In the genomic region with DNA sequence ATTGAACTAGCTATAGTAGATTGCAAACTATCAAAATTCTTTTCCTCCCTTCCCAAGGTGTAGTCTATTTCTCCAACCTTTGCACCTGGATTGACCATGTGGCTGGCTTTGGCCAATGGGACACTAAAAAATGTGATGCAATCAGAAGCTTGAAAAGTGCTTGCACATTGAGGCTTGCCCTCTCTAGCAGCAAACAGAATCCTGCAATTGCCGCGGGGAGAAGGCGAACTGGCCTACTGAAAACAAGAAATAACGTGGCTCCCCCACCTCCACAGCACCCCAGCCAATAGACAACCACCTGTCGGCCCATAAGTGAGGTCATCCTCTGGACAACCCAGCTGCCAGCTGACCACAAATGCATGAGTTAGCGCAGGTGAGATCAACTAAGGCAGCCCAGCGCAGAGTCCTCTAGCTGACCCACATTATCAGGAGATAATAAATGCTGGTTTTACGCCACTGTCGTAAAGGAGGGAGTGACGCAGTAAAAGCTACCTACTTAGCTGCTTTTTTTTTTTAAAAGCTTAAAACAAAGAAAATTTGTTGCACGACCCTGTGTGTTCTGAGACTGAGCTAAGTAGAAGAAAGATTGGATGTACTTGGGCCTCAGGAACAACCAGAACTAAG, we compare ENCODE assay signal across 15 cellular contexts.
"Had no signal": no experiment of that assay in that cellular context is flagged by ENCODE, and none has a peak within 500 bp of the region (broad histone marks: within the 10 kb centered on the region; RNA-seq: fewer than 3 reads in every experiment).

No MANE protein-coding gene starts in this region.

- FAIRE-seq: frontal cortex, pancreas had no signal

- H3K27ac Mint-ChIP-seq: naive B cell had no signal

- H3K4me3 ChIP-seq: heart left ventricle, lung, pancreas had no signal

- DNase-seq: activated CD4-positive, alpha-beta T cell treated with anti-CD3 and anti-CD28 coated beads for 1 hour; activated CD4-positive, alpha-beta T cell treated with anti-CD3 and anti-CD28 coated beads, Interleukin-2, amount 50 U/mL, for 4 hours; activated naive CD4-positive, alpha-beta T cell treated with Interleukin-2 at 50 U/mL for 16 hours; activated T-cell treated with anti-CD3 and anti-CD28 coated beads for 4 hours; anterior cingulate cortex; effector CD8-positive, alpha-beta T cell; heart left ventricle; left cardiac atrium; naive B cell; pancreas; stimulated activated CD4-positive, alpha-beta T cell treated with anti-CD3 and anti-CD28 coated beads, Interleukin-12 subunit alpha, Interleukin-12 subunit beta, amount 100 ng/mL, for 4 hours; stimulated activated CD4-positive, alpha-beta T cell treated with anti-CD3 and anti-CD28 coated beads, Interleukin-2, amount 100 ng/mL, for 24 hours; T1000 had no signal

- H3K36me3 Mint-ChIP-seq: naive B cell had no signal

- H3K9me3 ChIP-seq: heart left ventricle, pancreas had no signal

- H3K4me1 Mint-ChIP-seq: naive B cell had no signal

- H3K27me3 Mint-ChIP-seq: naive B cell had no signal

- H3K4me1 ChIP-seq: heart left ventricle, pancreas had no signal

- H3K36me3 ChIP-seq: heart left ventricle, pancreas had no signal

- H3K27me3 ChIP-seq: pancreas had no signal

- H3K27ac ChIP-seq: heart left ventricle, pancreas had no signal
